15 cellular contexts compared by ENCODE assay signal in the genomic region with DNA sequence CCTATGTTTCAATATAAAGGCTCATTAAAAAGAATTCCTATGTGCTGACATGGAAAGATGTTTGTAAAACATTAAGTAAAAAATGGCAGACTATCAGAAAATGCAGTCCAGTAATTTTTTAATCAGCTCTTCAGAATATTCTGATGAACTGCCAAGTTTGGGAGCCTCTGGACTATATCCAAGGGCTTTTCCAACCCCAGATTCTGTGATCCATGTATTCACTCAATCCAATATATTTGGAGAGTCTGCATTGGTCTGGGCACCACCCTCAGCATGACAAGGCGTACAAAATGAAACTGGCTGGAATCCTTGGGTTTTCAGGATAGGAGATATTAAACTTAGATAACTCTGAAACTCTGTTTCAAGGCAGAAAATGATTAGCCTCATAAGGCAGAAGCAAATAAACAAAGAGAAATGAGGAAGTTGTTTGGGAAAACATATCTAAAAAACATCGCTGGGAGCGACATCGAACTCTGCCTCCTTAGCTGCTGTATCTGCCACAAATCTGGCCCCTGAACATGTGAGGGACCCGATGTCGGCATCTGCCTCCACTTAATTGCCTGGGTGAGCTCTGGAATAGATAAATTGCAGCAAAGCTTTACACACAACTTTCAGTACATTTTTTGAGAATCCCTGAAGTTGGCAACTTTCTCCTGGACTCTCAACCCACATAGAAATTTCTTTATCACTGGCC. TPM values are rescaled to one million over a fixed set of nuclear protein-coding genes. Genes with fewer than 3 reads are reported as not detected.
DNase-seq lines count a peak whose midpoint lies in the region; ATAC-seq and TF ChIP-seq lines count a peak whose summit lies in the region.
"Had no signal": no experiment of that assay in that cellular context is flagged by ENCODE, and none has a peak within 500 bp of the region (broad histone marks: within the 10 kb centered on the region; RNA-seq: fewer than 3 reads in every experiment).

No MANE protein-coding gene starts in this region.

- H3K36me3 ChIP-seq in MG63 (no peaks in the 10 kb centered on the region), mucosa of stomach (ENCODE audit: control insufficient read depth, insufficient read depth, low read length) (no peaks in the 10 kb centered on the region)
- H3K36me3 ChIP-seq: BLaER1 treated with 17β-estradiol and CSF1 and Interleukin-3, amounts not matched to agents 10 nM and 100 nM had no signal

- CTCF ChIA-PET in AG04450 (lab: Charles Lee): interaction anchor here (0.7 to 1.1 kb wide), 2 partner anchors 31 to 96 kb away, joined by 3 read pairs; no protein-coding TSS in a partner anchor

- POLR2A ChIA-PET in AG04450 (lab: Yijun Ruan, JAX): no interaction called here

- peaks cover 3% of the 10 kb centered on the region for H3K27me3 ChIP-seq in AG04450 (ENCODE audit: control insufficient read depth, insufficient read depth, low read length)
- H3K27me3 ChIP-seq in MG63: no peaks in the 10 kb centered on the region
- H3K27me3 ChIP-seq in mucosa of stomach (ENCODE audit: control insufficient read depth, insufficient read depth, low read length): no peaks in the 10 kb centered on the region
- H3K27me3 ChIP-seq: BLaER1 treated with 17β-estradiol and CSF1 and Interleukin-3, amounts not matched to agents 10 nM and 100 nM had no signal

- no peak overlapping the region for H3K27ac ChIP-seq in AG04450 (ENCODE audit: low read depth, low read length)
- H3K27ac ChIP-seq: BLaER1 treated with 17β-estradiol and CSF1 and Interleukin-3, amounts not matched to agents 10 nM and 100 nM; SK-N-MC had no signal

- TF ChIP-seq CTCF in AG04450 (IDR thresholded peaks at IDR 0.05; ENCODE audit: low read depth, low read length): no peak
- no peak for TF ChIP-seq CTCF in choroid plexus epithelial cell (conservative IDR thresholded peaks at IDR 0.05; ENCODE audit: low read depth, low read length)

- H3K4me3 ChIP-seq in AG04450 (ENCODE audit: low read depth, low read length): peak overlapping the region; percentile 24
- peak overlapping the region; percentile 5; the same call in 1 of the 2 replicates for H3K4me3 ChIP-seq in MG63
- peak overlapping the region; percentile 16 for H3K4me3 ChIP-seq in choroid plexus epithelial cell (ENCODE audit: low read depth, low read length)
- H3K4me3 ChIP-seq in mucosa of stomach (ENCODE audit: low read length): no peak overlapping the region
- H3K4me3 ChIP-seq: BLaER1 treated with 17β-estradiol and CSF1 and Interleukin-3, amounts not matched to agents 10 nM and 100 nM; SK-N-MC had no signal

- no peak for ATAC-seq in GM19023 (IDR thresholded peaks at IDR 0.05; ENCODE audit: unreplicated experiment)

- DNase-seq in AG04450 (ENCODE audit: low read depth, low spot score): no peak
- DNase-seq in MG63: peak; percentile 9
- no peak for DNase-seq in choroid plexus epithelial cell (ENCODE audit: low read depth)
- DNase-seq in hypothalamus (lab: John Stamatoyannopoulos, UW): no peak
- no peak for DNase-seq in NCI-H226
- no peak for DNase-seq in COR-L47 (lab: John Stamatoyannopoulos, UW)
- DNase-seq: activated CD4-positive, CD25-positive, alpha-beta regulatory T cell; activated naive CD4-positive, alpha-beta T cell treated with anti-CD3 and anti-CD28 coated beads for 36 hours; DMS79 had no signal

- H3K9me3 ChIP-seq in AG04450 (ENCODE audit: control insufficient read depth, insufficient read depth, low read length): no peaks in the 10 kb centered on the region; the same call in 1 of the 2 replicates
- H3K9me3 ChIP-seq in MG63: no peaks in the 10 kb centered on the region
- no peaks in the 10 kb centered on the region for H3K9me3 ChIP-seq in mucosa of stomach (ENCODE audit: control insufficient read depth, low read length)
- H3K9me3 ChIP-seq: BLaER1 treated with 17β-estradiol and CSF1 and Interleukin-3, amounts not matched to agents 10 nM and 100 nM had no signal

- H3K9ac ChIP-seq in mucosa of stomach (ENCODE audit: low read length): peak overlapping the region; percentile 50
- H3K9ac ChIP-seq: BLaER1 treated with 17β-estradiol and CSF1 and Interleukin-3, amounts not matched to agents 10 nM and 100 nM had no signal

- H3K4me1 ChIP-seq in mucosa of stomach (ENCODE audit: control insufficient read depth, insufficient read depth, low read length): no peaks in the 10 kb centered on the region
- H3K4me1 ChIP-seq: BLaER1 treated with 17β-estradiol and CSF1 and Interleukin-3, amounts not matched to agents 10 nM and 100 nM had no signal

RNA-seq across cellular contexts. Expression of a gene that starts 14.4 kb away (rescaled TPM):
- polyA plus RNA-seq in AG04450 (2011; rRNA removed): not detected in 2 replicates
- polyA minus RNA-seq in AG04450 (2011; rRNA and poly(A)+ RNA removed): not detected in 2 replicates
- total RNA-seq in MG63 (2014; rRNA removed; shearing (Covaris generic); ENCODE audit: low replicate concordance): not detected in 2 replicates
- total RNA-seq: activated naive CD4-positive, alpha-beta T cell treated with anti-CD3 and anti-CD28 coated beads for 36 hours; bronchial epithelial cell; temporal lobe had no signal

RNA-seq across cellular contexts. Expression of a gene that starts 30.4 kb away (rescaled TPM):
- 6.6 and 9.7 TPM in 2 replicates for polyA plus RNA-seq in AG04450 (2011; rRNA removed)
- polyA minus RNA-seq in AG04450 (2011; rRNA and poly(A)+ RNA removed): 10.2 and 21.5 TPM in 2 replicates
- total RNA-seq in MG63 (2014; rRNA removed; shearing (Covaris generic); ENCODE audit: low replicate concordance): 8.7 and 13.2 TPM in 2 replicates
